20 cellular contexts compared by ENCODE assay signal in the genomic region with DNA sequence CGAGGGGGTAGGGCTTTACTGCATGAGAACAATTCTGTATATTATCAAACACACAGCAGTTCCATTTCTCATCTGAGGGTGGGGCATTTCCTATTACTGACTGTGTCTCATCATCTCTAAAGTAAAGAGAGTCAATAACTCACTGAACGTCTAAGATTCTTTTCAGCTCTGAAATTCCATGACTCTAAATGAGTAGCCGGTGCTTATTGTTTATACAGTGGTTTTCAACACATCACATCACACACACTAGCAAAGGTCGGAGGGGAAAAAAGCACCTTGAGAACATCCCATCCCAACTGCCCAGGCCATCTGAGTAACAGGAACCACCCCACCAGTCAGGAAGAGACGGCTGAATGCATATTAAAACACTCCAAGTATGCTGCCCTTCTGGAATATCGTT.
DNase-seq lines count a peak whose midpoint lies in the region; TF ChIP-seq lines count a peak whose summit lies in the region.
"Had no signal": no experiment of that assay in that cellular context is flagged by ENCODE, and none has a peak within 500 bp of the region (broad histone marks: within the 10 kb centered on the region; RNA-seq: fewer than 3 reads in every experiment).

No MANE protein-coding gene starts in this region.

- H3K27me3 ChIP-seq in Loucy (ENCODE audit: insufficient read depth, low read length, poor library complexity, severe bottlenecking), result no peaks in the 10 kb centered on the region
- no peaks in the 10 kb centered on the region for H3K27me3 ChIP-seq in brain microvascular endothelial cell (replicated peaks)
- H3K27me3 ChIP-seq: neutrophil had no signal

- no peak overlapping the region for H3K4me3 ChIP-seq in Loucy (ENCODE audit: low read length, poor library complexity, severe bottlenecking)
- no peak overlapping the region for H3K4me3 ChIP-seq in brain microvascular endothelial cell (ENCODE audit: low read depth, low read length)

- peak; percentile 34 for DNase-seq in EL
- DNase-seq in brain microvascular endothelial cell, result peak; percentile 51
- peak; percentile 81 for DNase-seq in iris pigment epithelial cell (ENCODE audit: low read depth)
- DNase-seq in NCI-H1694 (lab: John Stamatoyannopoulos, UW), result no peak
- DNase-seq in NCI-H187 treated with DMSO at 0.1 percent for 48 hours (lab: John Stamatoyannopoulos, UW), result no peak
- DNase-seq in A172 (ENCODE audit: low spot score), result no peak
- DNase-seq: activated CD4-positive, alpha-beta T cell treated with anti-CD3 and anti-CD28 coated beads, Interleukin-2, amount 50 U/mL, for 48 hours; activated effector memory CD4-positive, alpha-beta T cell treated with anti-CD3 and anti-CD28 coated beads, Interleukin-2, amount 50 U/mL, for 16 hours; amygdala; glutamatergic neuron; HFFc6; NCI-H1048; NCI-H2029; SK-N-SH; small intestine; stimulated activated naive B cell treated with anti-CD40 and anti-IgM and Interleukin-4, amounts not matched to agents 10 μg/mL and 1 μg/mL and 100 μg/mL, for 72 hours had no signal

- H3K9ac ChIP-seq in Loucy (ENCODE audit: low read depth, low read length, poor library complexity, severe bottlenecking), result no peak overlapping the region
- H3K9ac ChIP-seq: SK-N-SH had no signal

- H3K9me3 ChIP-seq in Loucy (ENCODE audit: insufficient read depth, low read depth, low read length), result no peaks in the 10 kb centered on the region
- H3K9me3 ChIP-seq: neutrophil, SK-N-SH had no signal

- H3K4me2 ChIP-seq in Loucy (ENCODE audit: low read depth, low read length, poor library complexity, severe bottlenecking), result no peak overlapping the region
- H3K4me2 ChIP-seq: SK-N-SH had no signal

- in situ Hi-C loops in brain microvascular endothelial cell (cut with HindIII; ENCODE audit: low pct_ligation_motif_present, low sequenced_read_pairs), result no loop called here

- no peaks in the 10 kb centered on the region for H4K20me1 ChIP-seq in Loucy (ENCODE audit: insufficient read depth, low read length, poor library complexity, severe bottlenecking)

- no peaks in the 10 kb centered on the region for H3K9me2 ChIP-seq in Loucy (replicated peaks; ENCODE audit: low read depth, low read length)
- H3K9me2 ChIP-seq: SK-N-SH had no signal

- H3K4me1 ChIP-seq in Loucy (ENCODE audit: insufficient read depth, low read length, poor library complexity, severe bottlenecking), result no peaks in the 10 kb centered on the region

- H2AFZ ChIP-seq in Loucy (ENCODE audit: low read length), result no peak overlapping the region

- 0 out of 2 replicates have a peak, but pooled peaks have one; percentile 18 for TF ChIP-seq CTCF in Loucy (conservative IDR thresholded peaks at IDR 0.05; ENCODE audit: low read length)
- TF ChIP-seq CTCF in brain microvascular endothelial cell (IDR thresholded peaks at IDR 0.05; ENCODE audit: low read depth, low read length, missing control alignments), result peak; percentile 43

- peak overlapping the region; percentile 56 for H3K27ac ChIP-seq in brain microvascular endothelial cell
- H3K27ac ChIP-seq: neutrophil, RWPE1, VCaP had no signal

- H3F3A ChIP-seq in Loucy (ENCODE audit: low read depth), result no peaks in the 10 kb centered on the region

- H3K36me3 ChIP-seq in Loucy (ENCODE audit: insufficient read depth, low read length) (no peaks in the 10 kb centered on the region), brain microvascular endothelial cell (replicated peaks) (no peaks in the 10 kb centered on the region)
- H3K36me3 ChIP-seq: neutrophil had no signal

- H3K79me2 ChIP-seq in Loucy (ENCODE audit: insufficient read depth, low read length), result no peaks in the 10 kb centered on the region

Comparison
In these comparisons a context has a peak if more than half of its experiments do, and no peak if none do; other contexts are left out.
1. DNase-seq: peak in EL (single experiment), brain microvascular endothelial cell (single experiment) and iris pigment epithelial cell (single experiment); none in NCI-H1694 (single experiment), NCI-H187 treated with DMSO at 0.1 percent for 48 hours (single experiment) and A172 (single experiment).